ENCODE assay signal across 9 cellular contexts in the genomic region with DNA sequence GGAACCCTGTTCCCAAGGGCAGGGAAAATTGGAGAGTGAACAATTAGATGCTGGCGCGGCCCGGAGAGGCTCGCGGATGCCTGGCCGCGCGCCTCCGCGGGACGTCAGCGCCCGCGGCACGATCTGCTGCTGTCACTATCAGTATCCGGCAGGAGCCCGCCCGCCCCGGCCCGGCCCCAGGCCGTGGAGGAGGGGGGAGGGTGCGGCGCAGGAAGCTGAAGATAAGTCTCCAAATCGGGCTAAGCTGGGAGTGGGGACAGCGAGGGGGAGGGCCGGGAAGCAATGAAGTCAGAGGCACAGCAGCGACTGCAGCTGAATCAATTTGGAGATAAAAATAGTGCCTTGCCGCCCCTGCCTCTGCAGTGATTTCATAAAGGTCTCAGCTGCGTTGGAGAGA.
DNase-seq lines count a peak whose midpoint lies in the region; ATAC-seq and TF ChIP-seq lines count a peak whose summit lies in the region.
"Had no signal": no experiment of that assay in that cellular context is flagged by ENCODE, and none has a peak within 500 bp of the region (broad histone marks: within the 10 kb centered on the region; RNA-seq: fewer than 3 reads in every experiment).

No MANE protein-coding gene starts in this region.

- H3K36me3 Mint-ChIP-seq in activated naive CD8-positive, alpha-beta T cell treated with anti-CD3 and anti-CD28 coated beads, Interleukin-2, amount 50 U/mL, for 24 hours (ENCODE audit: low read depth): no peaks in the 10 kb centered on the region

- TF ChIP-seq CTCF in cardiac muscle cell (IDR thresholded peaks at IDR 0.05; ENCODE audit: low read depth, low read length) (no peak), omental fat pad (IDR thresholded peaks at IDR 0.05) (no peak), testis (IDR thresholded peaks at IDR 0.05) (no peak)

- H3K27me3 ChIP-seq in cardiac muscle cell (no peaks in the 10 kb centered on the region), testis (no peaks in the 10 kb centered on the region)

- intact Hi-C loops in testis (cut with DNase I; ENCODE audit: low total_unique reads): no loop called here

- H3K27me3 Mint-ChIP-seq in activated naive CD8-positive, alpha-beta T cell treated with anti-CD3 and anti-CD28 coated beads, Interleukin-2, amount 50 U/mL, for 24 hours: peaks cover 42% of the 10 kb centered on the region

- no peak for TF ChIP-seq POLR2A in testis (IDR thresholded peaks at IDR 0.05)

- H3K9me3 ChIP-seq in cardiac muscle cell (ENCODE audit: low read depth): no peaks in the 10 kb centered on the region
- H3K9me3 ChIP-seq in testis: no peaks in the 10 kb centered on the region

- 0% methylated on average over 15 to 29 of the region's 29 CpGs for WGBS in testis, 2 donors

- H3K36me3 ChIP-seq in cardiac muscle cell (no peaks in the 10 kb centered on the region), testis (ENCODE audit: low read depth, missing control alignments) (no peaks in the 10 kb centered on the region)

- no peaks in the 10 kb centered on the region for H3K9me3 Mint-ChIP-seq in activated naive CD8-positive, alpha-beta T cell treated with anti-CD3 and anti-CD28 coated beads, Interleukin-2, amount 50 U/mL, for 24 hours

- peaks cover 8% of the 10 kb centered on the region for H3K4me1 Mint-ChIP-seq in activated naive CD8-positive, alpha-beta T cell treated with anti-CD3 and anti-CD28 coated beads, Interleukin-2, amount 50 U/mL, for 24 hours

- H3K27ac ChIP-seq in cardiac muscle cell (peak overlapping the region; percentile 75), testis (no peak overlapping the region)
- H3K27ac ChIP-seq: C4-2B had no signal

- H3K4me3 ChIP-seq in cardiac muscle cell (peak overlapping the region; percentile 22), testis (peak overlapping the region; percentile 42 to 50)

- peak; percentile 89 for ATAC-seq in activated naive CD8-positive, alpha-beta T cell treated with anti-CD3 and anti-CD28 coated beads, Interleukin-2, amount 50 U/mL, for 24 hours
- ATAC-seq in omental fat pad (ENCODE audit: low FRiP score): peak; percentile 77

- DNase-seq in NCI-H1417 (lab: John Stamatoyannopoulos, UW): peak in 2 of 3 experiments; percentile 73 to 76
- no peak for DNase-seq in NCI-H1417 treated with DMSO at 0.1 percent for 48 hours (lab: John Stamatoyannopoulos, UW)
- DNase-seq in SK-N-DZ (ENCODE audit: low spot score): peak; percentile 76
- DNase-seq in activated naive CD8-positive, alpha-beta T cell treated with anti-CD3 and anti-CD28 coated beads, Interleukin-2, amount 50 U/mL, for 24 hours: peak; percentile 57
- DNase-seq in cardiac muscle cell (ENCODE audit: low read depth in 1 of 2, low spot score in 1 of 2): peak; percentile 70 to 92
- peak; percentile 23 for DNase-seq in omental fat pad (ENCODE audit: low spot score)
- peak; percentile 74 for DNase-seq in testis
- no peak for DNase-seq in NCI-H128 (lab: John Stamatoyannopoulos, UW; ENCODE audit: unreplicated experiment)

- H3K4me1 ChIP-seq in cardiac muscle cell (ENCODE audit: low read depth): peaks cover 13% of the 10 kb centered on the region
- no peaks in the 10 kb centered on the region for H3K4me1 ChIP-seq in testis

- H3K4me3 Mint-ChIP-seq in activated naive CD8-positive, alpha-beta T cell treated with anti-CD3 and anti-CD28 coated beads, Interleukin-2, amount 50 U/mL, for 24 hours: peak overlapping the region; percentile 73

- H3K27ac Mint-ChIP-seq in activated naive CD8-positive, alpha-beta T cell treated with anti-CD3 and anti-CD28 coated beads, Interleukin-2, amount 50 U/mL, for 24 hours: no peak overlapping the region

Comparison
In these comparisons a context has a peak if more than half of its experiments do, and no peak if none do; other contexts are left out.
1. DNase-seq: peak in NCI-H1417 (2 of 3), SK-N-DZ (single experiment), activated naive CD8-positive, alpha-beta T cell treated with anti-CD3 and anti-CD28 coated beads, Interleukin-2, amount 50 U/mL, for 24 hours (single experiment), cardiac muscle cell (2 of 2), omental fat pad (single experiment) and testis (single experiment); none in NCI-H1417 treated with DMSO at 0.1 percent for 48 hours (single experiment) and NCI-H128 (single experiment).